ENCODE assay signal across 8 cellular contexts in genomic region chr12:124767075-124767821, GRCh38.
DNase-seq lines count a peak whose midpoint lies in the region; ATAC-seq and TF ChIP-seq lines count a peak whose summit lies in the region.

No MANE protein-coding gene starts in this region.

- no peaks in the 10 kb centered on the region for H3K36me3 ChIP-seq in left lung

- ATAC-seq in HG02852 (IDR thresholded peaks at IDR 0.05; ENCODE audit: unreplicated experiment) (peak; percentile 66), left lung (peak; percentile 85)

- H3K27ac ChIP-seq in caudate nucleus (ENCODE audit: low read depth, low read length) (peak overlapping the region; percentile 21), left lung (no peak overlapping the region)

- DNase-seq in SIG-M5 treated with dmso at 0.1 percent for 504 hours (lab: John Stamatoyannopoulos, UW; ENCODE audit: unreplicated experiment): peak; percentile 62
- no peak for DNase-seq in SIG-M5 (lab: John Stamatoyannopoulos, UW)
- DNase-seq in NCI-H2171 (lab: John Stamatoyannopoulos, UW): peak; percentile 66
- DNase-seq in activated CD4-positive, CD25-positive, alpha-beta regulatory T cell treated with anti-CD3 and anti-CD28 coated beads, Interleukin-2, amount 50 U/mL, for 16 hours (ENCODE audit: low read depth, low spot score): peak; percentile 67
- DNase-seq in caudate nucleus (lab: John Stamatoyannopoulos, UW): peak in 59 of 61 donors; percentile 15 to 79 (median 56)
- DNase-seq in left lung: peak; percentile 81 to 98
- peak; percentile 68 to 82 for DNase-seq in stimulated activated CD4-positive, alpha-beta T cell treated with anti-CD3 and anti-CD28 coated beads, Interleukin-4, amount 100 ng/mL, for 48 hours (ENCODE audit: low read depth in 2 of 2)

- peak; percentile 99 to 100 for TF ChIP-seq CTCF in left lung (IDR thresholded peaks at IDR 0.05)

- peaks cover 28 to 70% of the 10 kb centered on the region in 2 donors for H3K4me1 ChIP-seq in left lung

- peaks cover 0 to 4% of the 10 kb centered on the region in 2 donors for H3K27me3 ChIP-seq in left lung

- intact Hi-C loops in left lung (cut with DNase I): loop anchor here in 1 of 2 donors (5.0 to 10.0 kb wide), 2 partner anchors 200 to 412 kb away; partner anchors contain the start of gene NCOR2

- no peak overlapping the region for H3K4me3 ChIP-seq in left lung

- H3K9me3 ChIP-seq in left lung: peaks cover 0 to 7% of the 10 kb centered on the region in 2 donors
